In the genomic region with DNA sequence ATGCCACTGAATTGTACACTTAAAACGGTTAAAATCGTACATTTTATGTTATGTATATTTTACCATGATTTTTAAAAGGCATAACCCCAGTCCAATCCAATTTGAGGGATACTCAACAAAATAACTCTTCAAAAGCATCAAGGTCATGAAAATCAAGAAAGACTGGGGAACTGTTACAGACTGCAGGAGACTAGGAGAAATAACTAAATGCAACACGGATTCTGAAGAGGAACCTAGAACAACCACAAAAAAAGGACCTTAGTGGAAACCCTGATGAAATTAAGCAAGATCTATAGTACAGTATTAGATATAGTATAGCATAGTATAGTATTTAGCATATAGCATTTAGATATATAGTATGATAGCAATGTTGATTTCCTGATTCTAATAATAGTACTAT, we compare ENCODE assay signal across 20 cellular contexts.
"Had no signal": no experiment of that assay in that cellular context is flagged by ENCODE, and none has a peak within 500 bp of the region (broad histone marks: within the 10 kb centered on the region; RNA-seq: fewer than 3 reads in every experiment).

No MANE protein-coding gene starts in this region.

- H3K4me1 ChIP-seq: ascending aorta, breast epithelium, gastrocnemius medialis, tibial nerve had no signal

- H3K27me3 ChIP-seq: ascending aorta, gastrocnemius medialis, heart left ventricle, tibial nerve had no signal

- H3K9me3 ChIP-seq: ascending aorta, breast epithelium, gastrocnemius medialis, heart left ventricle, left ventricle myocardium inferior, tibial nerve had no signal

- H3K27ac ChIP-seq: ascending aorta, breast epithelium, gastrocnemius medialis, heart left ventricle, left ventricle myocardium inferior, tibial nerve had no signal

- H3K4me3 ChIP-seq: ascending aorta, breast epithelium, gastrocnemius medialis, heart left ventricle, left ventricle myocardium inferior, tibial nerve had no signal

- DNase-seq: activated CD4-positive, alpha-beta T cell treated with anti-CD3 and anti-CD28 coated beads, Interleukin-2, amount 10 ng/mL, durations not matched to agents 7 days and 5 days; activated CD4-positive, CD25-positive, alpha-beta regulatory T cell; activated CD8-positive, alpha-beta T cell treated with anti-CD3 and anti-CD28 coated beads, Interleukin-2, amount 10 ng/mL, durations not matched to agents 7 days and 5 days; activated effector memory CD4-positive, alpha-beta T cell treated with Interleukin-2 at 50 U/mL for 16 hours; activated naive CD4-positive, alpha-beta T cell treated with anti-CD3 and anti-CD28 coated beads, Interleukin-2, amount 10 ng/mL, durations not matched to agents 7 days and 5 days; activated naive CD8-positive, alpha-beta T cell treated with anti-CD3 and anti-CD28 coated beads, Interleukin-2, amount 50 U/mL, for 24 hours; activated T-cell treated with anti-CD3 and anti-CD28 coated beads, Interleukin-2, amount 50 U/mL, for 48 hours; effector CD8-positive, alpha-beta T cell; gastrocnemius medialis; heart left ventricle; immature natural killer cell; kidney glomerular epithelial cell; left ventricle myocardium inferior; stimulated activated CD4-positive, alpha-beta T cell treated with anti-CD3 and anti-CD28 coated beads, Interleukin-2, amount 100 ng/mL, for 24 hours; stimulated activated naive CD4-positive, alpha-beta T cell treated with Interleukin-2 at 50 U/mL for 16 hours; substantia nigra had no signal

- ATAC-seq: activated CD8-positive, alpha-beta T cell treated with anti-CD3 and anti-CD28 coated beads, Interleukin-2, amount 10 ng/mL, durations not matched to agents 7 days and 5 days; activated naive CD8-positive, alpha-beta T cell treated with anti-CD3 and anti-CD28 coated beads, Interleukin-2, amount 50 U/mL, for 24 hours; esophagus mucosa; gastrocnemius medialis; heart left ventricle had no signal

- H3K36me3 ChIP-seq: ascending aorta, breast epithelium, gastrocnemius medialis, heart left ventricle, left ventricle myocardium inferior, tibial nerve had no signal
